Comparison of ENCODE assay signal across 9 cellular contexts in the genomic region with DNA sequence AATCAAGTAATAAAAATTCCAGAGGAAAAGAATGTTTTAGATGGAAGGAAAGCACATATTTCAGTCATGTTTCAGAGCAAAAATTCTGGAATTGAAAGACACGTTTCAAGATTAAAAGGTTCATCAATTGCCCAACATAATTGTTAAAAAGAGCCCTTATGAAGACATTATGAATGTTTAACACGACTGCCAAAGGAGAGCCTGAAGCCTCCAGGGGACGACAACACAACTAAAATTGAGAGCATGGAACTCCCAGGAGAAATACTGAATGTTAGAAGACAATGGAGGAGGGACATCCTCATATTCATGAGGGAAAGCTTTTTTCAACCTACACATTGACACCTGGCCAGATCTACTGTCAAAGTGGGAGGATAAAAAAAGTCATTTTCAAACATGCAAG. TPM values are rescaled to one million over a fixed set of nuclear protein-coding genes. Genes with fewer than 3 reads are reported as not detected.
A peak's percentile ranks its signal among the peaks of the same experiment; 100 is the strongest.
DNase-seq lines count a peak whose midpoint lies in the region; TF ChIP-seq lines count a peak whose summit lies in the region.
"Had no signal": no experiment of that assay in that cellular context is flagged by ENCODE, and none has a peak within 500 bp of the region (broad histone marks: within the 10 kb centered on the region; RNA-seq: fewer than 3 reads in every experiment).

No MANE protein-coding gene starts in this region.

- no peak overlapping the region for H3K27ac ChIP-seq in 22Rv1
- no peak overlapping the region for H3K27ac ChIP-seq in hepatocyte

- no peaks in the 10 kb centered on the region for H3K36me3 ChIP-seq in hepatocyte (replicated peaks; ENCODE audit: insufficient read depth, low read depth)

- WGBS in hepatocyte (ENCODE audit: low lambda C conversion rate, missing lambda C conversion rate), result 21% methylated on average over 3 of the region's 3 CpGs

- H3K27me3 Mint-ChIP-seq in activated T-helper 2 cell treated with anti-CD3 and anti-CD28 coated beads, Interferon-gamma antibody, Interleukin-2, Interleukin-4, amounts not matched to agents 10 μg/mL and 5 μg/mL and 100 μg/mL, durations not matched to agents 14 hours and 24 hours and 36 hours (ENCODE audit: low read depth), result no peaks in the 10 kb centered on the region
- no peaks in the 10 kb centered on the region for H3K27me3 Mint-ChIP-seq in T-helper 2 cell treated with Interferon-gamma antibody and Interleukin-4, amounts not matched to agents 5 μg/mL and 100 μg/mL, for 36 hours (ENCODE audit: low read depth)

- H4K20me1 ChIP-seq in hepatocyte (ENCODE audit: insufficient read depth, poor library complexity, severe bottlenecking), result no peaks in the 10 kb centered on the region

- no peaks in the 10 kb centered on the region for H3K36me3 Mint-ChIP-seq in activated T-helper 2 cell treated with anti-CD3 and anti-CD28 coated beads, Interferon-gamma antibody, Interleukin-2, Interleukin-4, amounts not matched to agents 10 μg/mL and 5 μg/mL and 100 μg/mL, durations not matched to agents 14 hours and 24 hours and 36 hours (ENCODE audit: low read depth)
- H3K36me3 Mint-ChIP-seq in T-helper 2 cell treated with Interferon-gamma antibody and Interleukin-4, amounts not matched to agents 5 μg/mL and 100 μg/mL, for 36 hours (ENCODE audit: low read depth), result no peaks in the 10 kb centered on the region

- peak; percentile 8 for DNase-seq in NCI-H82 treated with DMSO at 0.1 percent for 48 hours (lab: John Stamatoyannopoulos, UW; ENCODE audit: unreplicated experiment)
- no peak for DNase-seq in activated T-helper 2 cell treated with anti-CD3 and anti-CD28 coated beads, Interferon-gamma antibody, Interleukin-2, Interleukin-4, amounts not matched to agents 10 μg/mL and 5 μg/mL and 100 μg/mL, durations not matched to agents 14 hours and 24 hours and 36 hours (ENCODE audit: low spot score)
- DNase-seq in hepatocyte (ENCODE audit: low spot score), result no peak
- peak; percentile 58 to 59 for DNase-seq in stimulated activated CD4-positive, alpha-beta T cell treated with anti-CD3 and anti-CD28 coated beads, Interleukin-4, amount 100 ng/mL, for 48 hours (ENCODE audit: low read depth in 2 of 2)
- DNase-seq in amniotic stem cell (lab: John Stamatoyannopoulos, UW), result no peak
- DNase-seq in T-helper 2 cell treated with Interferon-gamma antibody and Interleukin-4, amounts not matched to agents 5 μg/mL and 100 μg/mL, for 36 hours (ENCODE audit: low spot score), result no peak

- H3K4me3 ChIP-seq in hepatocyte, result no peak overlapping the region

- peak; percentile 95 for TF ChIP-seq CTCF in 22Rv1 (IDR thresholded peaks at IDR 0.05)
- TF ChIP-seq CTCF in GM12873 (IDR thresholded peaks at IDR 0.05; ENCODE audit: insufficient read depth, low read depth, low read length, missing control alignments), result peak; percentile 78
- peak; percentile 14 for TF ChIP-seq CTCF in hepatocyte (IDR thresholded peaks at IDR 0.05; ENCODE audit: poor library complexity)

- peaks cover 24% of the 10 kb centered on the region for H3K4me1 Mint-ChIP-seq in activated T-helper 2 cell treated with anti-CD3 and anti-CD28 coated beads, Interferon-gamma antibody, Interleukin-2, Interleukin-4, amounts not matched to agents 10 μg/mL and 5 μg/mL and 100 μg/mL, durations not matched to agents 14 hours and 24 hours and 36 hours (ENCODE audit: low read depth)
- H3K4me1 Mint-ChIP-seq in T-helper 2 cell treated with Interferon-gamma antibody and Interleukin-4, amounts not matched to agents 5 μg/mL and 100 μg/mL, for 36 hours (ENCODE audit: low read depth), result peaks cover 6% of the 10 kb centered on the region

- H3K9me3 ChIP-seq in hepatocyte (ENCODE audit: low read depth), result no peaks in the 10 kb centered on the region

- H3K79me2 ChIP-seq in hepatocyte, result no peaks in the 10 kb centered on the region

- no peak overlapping the region for H3K4me2 ChIP-seq in hepatocyte

- H3K4me3 Mint-ChIP-seq in activated T-helper 2 cell treated with anti-CD3 and anti-CD28 coated beads, Interferon-gamma antibody, Interleukin-2, Interleukin-4, amounts not matched to agents 10 μg/mL and 5 μg/mL and 100 μg/mL, durations not matched to agents 14 hours and 24 hours and 36 hours (ENCODE audit: low read depth), result no peak overlapping the region
- H3K4me3 Mint-ChIP-seq in T-helper 2 cell treated with Interferon-gamma antibody and Interleukin-4, amounts not matched to agents 5 μg/mL and 100 μg/mL, for 36 hours, result no peak overlapping the region

- H2AFZ ChIP-seq in hepatocyte, result no peak overlapping the region

- H3K9me3 Mint-ChIP-seq in activated T-helper 2 cell treated with anti-CD3 and anti-CD28 coated beads, Interferon-gamma antibody, Interleukin-2, Interleukin-4, amounts not matched to agents 10 μg/mL and 5 μg/mL and 100 μg/mL, durations not matched to agents 14 hours and 24 hours and 36 hours, result no peaks in the 10 kb centered on the region
- no peaks in the 10 kb centered on the region for H3K9me3 Mint-ChIP-seq in T-helper 2 cell treated with Interferon-gamma antibody and Interleukin-4, amounts not matched to agents 5 μg/mL and 100 μg/mL, for 36 hours

- no peaks in the 10 kb centered on the region for H3K9me2 ChIP-seq in hepatocyte (replicated peaks; ENCODE audit: insufficient read depth)

- intact Hi-C loops in activated T-helper 2 cell treated with anti-CD3 and anti-CD28 coated beads, Interferon-gamma antibody, Interleukin-2, Interleukin-4, amounts not matched to agents 10 μg/mL and 5 μg/mL and 100 μg/mL, durations not matched to agents 14 hours and 24 hours and 36 hours (cut with micrococcal nuclease), result no loop called here

- H3K27ac Mint-ChIP-seq in activated T-helper 2 cell treated with anti-CD3 and anti-CD28 coated beads, Interferon-gamma antibody, Interleukin-2, Interleukin-4, amounts not matched to agents 10 μg/mL and 5 μg/mL and 100 μg/mL, durations not matched to agents 14 hours and 24 hours and 36 hours, result peak overlapping the region; percentile 26
- H3K27ac Mint-ChIP-seq in T-helper 2 cell treated with Interferon-gamma antibody and Interleukin-4, amounts not matched to agents 5 μg/mL and 100 μg/mL, for 36 hours, result no peak overlapping the region

- H3K27me3 ChIP-seq in hepatocyte, result no peaks in the 10 kb centered on the region

- H3K4me1 ChIP-seq in hepatocyte (ENCODE audit: insufficient read depth), result no peaks in the 10 kb centered on the region

RNA-seq across cellular contexts. Expression of a gene that starts 16.0 kb away (rescaled TPM):
- not detected in 2 replicates for total RNA-seq in activated T-helper 2 cell treated with anti-CD3 and anti-CD28 coated beads, Interferon-gamma antibody, Interleukin-2, Interleukin-4, amounts not matched to agents 10 μg/mL and 5 μg/mL and 100 μg/mL, durations not matched to agents 14 hours and 24 hours and 36 hours
- total RNA-seq in hepatocyte, result not detected in 2 replicates
- not detected in 2 replicates for polyA plus RNA-seq in hepatocyte
- total RNA-seq: temporal lobe had no signal

RNA-seq across cellular contexts. Expression of a gene that starts 21.4 kb away (rescaled TPM):
- total RNA-seq in activated T-helper 2 cell treated with anti-CD3 and anti-CD28 coated beads, Interferon-gamma antibody, Interleukin-2, Interleukin-4, amounts not matched to agents 10 μg/mL and 5 μg/mL and 100 μg/mL, durations not matched to agents 14 hours and 24 hours and 36 hours, result not detected in 2 replicates
- not detected in 2 replicates for total RNA-seq in hepatocyte
- polyA plus RNA-seq in hepatocyte, result not detected in 2 replicates
- total RNA-seq: temporal lobe had no signal

RNA-seq across cellular contexts. Expression of a gene that starts 26.2 kb away (rescaled TPM):
- total RNA-seq in activated T-helper 2 cell treated with anti-CD3 and anti-CD28 coated beads, Interferon-gamma antibody, Interleukin-2, Interleukin-4, amounts not matched to agents 10 μg/mL and 5 μg/mL and 100 μg/mL, durations not matched to agents 14 hours and 24 hours and 36 hours, result not detected in 2 replicates
- not detected in 2 replicates for total RNA-seq in hepatocyte
- not detected in 2 replicates for polyA plus RNA-seq in hepatocyte
- total RNA-seq: temporal lobe had no signal

RNA-seq across cellular contexts. Expression of a gene that starts 36.5 kb away (rescaled TPM):
- total RNA-seq in activated T-helper 2 cell treated with anti-CD3 and anti-CD28 coated beads, Interferon-gamma antibody, Interleukin-2, Interleukin-4, amounts not matched to agents 10 μg/mL and 5 μg/mL and 100 μg/mL, durations not matched to agents 14 hours and 24 hours and 36 hours, result not detected in 2 replicates
- total RNA-seq in hepatocyte, result not detected in 2 replicates
- polyA plus RNA-seq in hepatocyte, result not detected in 2 replicates
- total RNA-seq: temporal lobe had no signal

RNA-seq across cellular contexts. Expression of a gene that starts 44.3 kb away (rescaled TPM):
- total RNA-seq in activated T-helper 2 cell treated with anti-CD3 and anti-CD28 coated beads, Interferon-gamma antibody, Interleukin-2, Interleukin-4, amounts not matched to agents 10 μg/mL and 5 μg/mL and 100 μg/mL, durations not matched to agents 14 hours and 24 hours and 36 hours, result not detected in 2 replicates
- total RNA-seq in hepatocyte, result not detected in 2 replicates
- polyA plus RNA-seq in hepatocyte, result not detected in 2 replicates
- total RNA-seq: temporal lobe had no signal

Comparison
In these comparisons a context has a peak if more than half of its experiments do, and no peak if none do; other contexts are left out.
1. CTCF ChIP-seq: peak in every context shown above with its lines; median percentile 95 in 22Rv1; 78 in GM12873; 14 in hepatocyte.
2. DNase-seq: peak in NCI-H82 treated with DMSO at 0.1 percent for 48 hours (single experiment) and stimulated activated CD4-positive, alpha-beta T cell treated with anti-CD3 and anti-CD28 coated beads, Interleukin-4, amount 100 ng/mL, for 48 hours (2 of 2); none in activated T-helper 2 cell treated with anti-CD3 and anti-CD28 coated beads, Interferon-gamma antibody, Interleukin-2, Interleukin-4, amounts not matched to agents 10 μg/mL and 5 μg/mL and 100 μg/mL, durations not matched to agents 14 hours and 24 hours and 36 hours (single experiment), hepatocyte (single experiment), amniotic stem cell (single experiment) and T-helper 2 cell treated with Interferon-gamma antibody and Interleukin-4, amounts not matched to agents 5 μg/mL and 100 μg/mL, for 36 hours (single experiment).